Comparison of ENCODE assay signal across 9 cellular contexts in genomic region chr22:46051646-46052045, GRCh38.
DNase-seq lines count a peak whose midpoint lies in the region; ATAC-seq, FAIRE-seq and TF ChIP-seq lines count a peak whose summit lies in the region.
"Had no signal": no experiment of that assay in that cellular context is flagged by ENCODE, and none has a peak within 500 bp of the region (broad histone marks: within the 10 kb centered on the region; RNA-seq: fewer than 3 reads in every experiment).

No MANE protein-coding gene starts in this region.

- 88 to 92% methylated on average over 8 of the region's 8 CpGs for WGBS in GM23248 (ENCODE audit: low coverage in 1 of 2, low lambda C conversion rate in 2 of 2, missing lambda C conversion rate in 2 of 2), 2 experiments
- WGBS in smooth muscle cell (ENCODE audit: low lambda C conversion rate): 92% methylated on average over 8 of the region's 8 CpGs

- H3K27ac ChIP-seq in GM23248: peak overlapping the region; percentile 99
- no peak overlapping the region for H3K27ac ChIP-seq in smooth muscle cell (ENCODE audit: low read depth)

- H3K9ac ChIP-seq in GM23248 (peak overlapping the region; percentile 91), skeletal muscle satellite cell (ENCODE audit: low read depth, low read length) (peak overlapping the region; percentile 82), smooth muscle cell (ENCODE audit: low read depth) (no peak overlapping the region)

- no peaks in the 10 kb centered on the region for H3K4me1 Mint-ChIP-seq in WTC11
- H3K4me1 Mint-ChIP-seq in immature natural killer cell: peaks cover 81 to 88% of the 10 kb centered on the region in 2 donors

- H3K9me3 Mint-ChIP-seq in WTC11 (no peaks in the 10 kb centered on the region), immature natural killer cell (no peaks in the 10 kb centered on the region)

- H3K9me3 ChIP-seq in GM23248 (ENCODE audit: low read depth): no peaks in the 10 kb centered on the region
- H3K9me3 ChIP-seq in skeletal muscle satellite cell (replicated peaks; ENCODE audit: low read length): no peaks in the 10 kb centered on the region
- no peaks in the 10 kb centered on the region for H3K9me3 ChIP-seq in smooth muscle cell (replicated peaks; ENCODE audit: low read depth)

- POLR2A ChIA-PET in WTC11 (lab: Charles Lee): no interaction called here

- peak overlapping the region; percentile 88 for H3K4me2 ChIP-seq in GM23248 (ENCODE audit: unreplicated experiment)
- H3K4me2 ChIP-seq in skeletal muscle satellite cell (ENCODE audit: low read length): no peak overlapping the region
- H3K4me2 ChIP-seq in smooth muscle cell: no peak overlapping the region

- no peaks in the 10 kb centered on the region for H3K36me3 Mint-ChIP-seq in WTC11
- no peaks in the 10 kb centered on the region for H3K36me3 Mint-ChIP-seq in immature natural killer cell

- no peaks in the 10 kb centered on the region for H3K9me2 ChIP-seq in GM23248 (ENCODE audit: insufficient read depth)

- H3K27me3 Mint-ChIP-seq in WTC11 (ENCODE audit: low read depth) (peaks cover 8% of the 10 kb centered on the region), immature natural killer cell (ENCODE audit: low read depth in 3 of 3) (peaks cover 4 to 9% (median 6%) of the 10 kb centered on the region in 3 donors)

- ATAC-seq in WTC11: no peak

- H3K4me1 ChIP-seq in GM23248 (ENCODE audit: insufficient read depth) (peaks cover 44% of the 10 kb centered on the region), skeletal muscle satellite cell (ENCODE audit: control insufficient read depth, insufficient read depth, low read length) (peaks cover 61% of the 10 kb centered on the region), smooth muscle cell (ENCODE audit: low read depth) (no peaks in the 10 kb centered on the region)

- no peak for FAIRE-seq in GM12892 (lab: Jason Lieb, UNC)

- H3F3A ChIP-seq in GM23248 (ENCODE audit: insufficient read depth): peaks cover 27% of the 10 kb centered on the region; the same call in 1 of the 2 replicates
- H3F3A ChIP-seq in smooth muscle cell (ENCODE audit: low read depth): no peaks in the 10 kb centered on the region

- TF ChIP-seq CTCF in WTC11 (IDR thresholded peaks at IDR 0.05) (no peak), smooth muscle cell (IDR thresholded peaks at IDR 0.05; ENCODE audit: borderline replicate concordance, insufficient read depth, poor library complexity, severe bottlenecking) (no peak)

- H3K4me3 ChIP-seq in GM23248 (no peak overlapping the region), skeletal muscle satellite cell (ENCODE audit: low read length) (no peak overlapping the region), smooth muscle cell (no peak overlapping the region)

- no peak for TF ChIP-seq POLR2A in GM12892 (IDR thresholded peaks at IDR 0.05; ENCODE audit: low read depth, low read length)

- H3K27me3 ChIP-seq in GM23248 (replicated peaks; ENCODE audit: insufficient read depth): no peaks in the 10 kb centered on the region
- H3K27me3 ChIP-seq in skeletal muscle satellite cell (ENCODE audit: control insufficient read depth, insufficient read depth, low read length): no peaks in the 10 kb centered on the region
- H3K27me3 ChIP-seq in smooth muscle cell (ENCODE audit: low read depth): no peaks in the 10 kb centered on the region

- H4K20me1 ChIP-seq in GM23248 (ENCODE audit: insufficient read depth) (no peaks in the 10 kb centered on the region), smooth muscle cell (ENCODE audit: low read depth) (no peaks in the 10 kb centered on the region)

- DNase-seq in GM23248: no peak
- DNase-seq in WTC11 (ENCODE audit: low spot score): peak; percentile 0
- DNase-seq in immature natural killer cell: no peak
- DNase-seq in NCI-H187 treated with DMSO at 0.1 percent for 48 hours (lab: John Stamatoyannopoulos, UW): no peak
- no peak for DNase-seq in GM12892 (ENCODE audit: insufficient read length)
- DNase-seq in NCI-H524 treated with DMSO at 0.1 percent for 48 hours (lab: John Stamatoyannopoulos, UW): no peak
- DNase-seq in smooth muscle cell (lab: John Stamatoyannopoulos, UW; ENCODE audit: unreplicated experiment): no peak
- DNase-seq: NCI-H526 had no signal

- H3K27ac Mint-ChIP-seq in WTC11 (no peak overlapping the region), immature natural killer cell (peak overlapping the region; percentile 75 to 97 (median 91))

- H3K4me3 Mint-ChIP-seq in WTC11: no peak overlapping the region
- H3K4me3 Mint-ChIP-seq in immature natural killer cell: peak overlapping the region; percentile 68 to 82 (median 73)

- in situ Hi-C loops in GM23248 (cut with MboI): no loop called here

- H3K79me2 ChIP-seq in GM23248 (ENCODE audit: insufficient read depth) (peaks cover 95% of the 10 kb centered on the region), smooth muscle cell (ENCODE audit: low read depth) (no peaks in the 10 kb centered on the region)

- H3K36me3 ChIP-seq in GM23248 (ENCODE audit: low read depth) (no peaks in the 10 kb centered on the region), skeletal muscle satellite cell (ENCODE audit: insufficient read depth, low read length) (peaks cover 5% of the 10 kb centered on the region), smooth muscle cell (ENCODE audit: low read depth) (no peaks in the 10 kb centered on the region)

- no peak overlapping the region for H2AFZ ChIP-seq in GM23248
- H2AFZ ChIP-seq in smooth muscle cell (ENCODE audit: low read depth): no peak overlapping the region

- CTCF ChIA-PET in WTC11 (lab: Charles Lee): interaction anchor here (1.0 to 2.9 kb wide), 3 partner anchors 15 to 65 kb away, joined by 3 to 21 read pairs (median 4); no protein-coding TSS in a partner anchor

TF ChIP-seq in WTC11, 78 proteins besides CTCF, POLR2A, EP300 and RAD21:
- TF ChIP-seq GTF2I (CRISPR knock-in tag; conservative IDR thresholded peaks at IDR 0.05): no peak
